In the genomic region with DNA sequence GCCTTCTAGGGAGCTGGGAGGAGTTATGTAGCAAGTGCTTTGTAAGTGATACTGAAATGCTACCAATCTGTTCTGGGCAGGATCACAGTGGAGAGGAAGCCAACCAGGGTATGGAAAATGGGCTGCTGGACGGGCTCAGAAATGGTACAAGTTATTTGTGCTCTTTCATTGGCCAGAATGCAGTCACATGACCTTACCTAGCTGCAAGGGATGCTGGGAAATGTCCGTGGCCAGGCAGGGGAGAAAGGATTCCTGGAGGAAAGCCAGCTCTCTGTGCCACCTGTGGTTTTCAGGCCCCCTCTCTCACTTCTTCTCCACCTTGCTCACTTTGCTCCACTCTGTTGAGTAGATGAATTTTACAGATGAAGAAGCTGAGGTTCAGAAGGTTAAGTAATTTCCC, we compare ENCODE assay signal across 1 cellular context.
TF ChIP-seq lines count a peak whose summit lies in the region.

No MANE protein-coding gene starts in this region.

TF ChIP-seq in K562, 482 proteins besides CTCF, POLR2A, EP300 and RAD21:
- TF ChIP-seq CBX5 (IDR thresholded peaks at IDR 0.05; ENCODE audit: borderline replicate concordance, low read depth) (0 out of 2 replicates have a peak, but pooled peaks have one; percentile 61), TRIM24 (IDR thresholded peaks at IDR 0.05) (peak; percentile 8 to 37; a peak in 1 of 4 replicates), CBFA2T2 (conservative IDR thresholded peaks at IDR 0.05) (0 out of 2 replicates have a peak, but pooled peaks have one; percentile 23), NFIC (IDR thresholded peaks at IDR 0.05) (peak; percentile 54), FOXJ2 (tag; IDR thresholded peaks at IDR 0.05) (no peak), RAD51 (IDR thresholded peaks at IDR 0.05; ENCODE audit: borderline replicate concordance, low read depth) (peak; percentile 75; the same call in 1 of the 2 replicates), PHF20 (IDR thresholded peaks at IDR 0.05; ENCODE audit: partially characterized antibody) (no peak), TRIM28 (IDR thresholded peaks at IDR 0.05) (0 out of 2 replicates have a peak, but pooled peaks have one; percentile 28), TEAD2 (tag; IDR thresholded peaks at IDR 0.05) (no peak), CBX3 (IDR thresholded peaks at IDR 0.05; ENCODE audit: borderline replicate concordance in 1 of 2, low read length in 2 of 2) (peak in 1 of 2 experiments; percentile 91; a peak in 2 of 3 replicates), TOE1 (IDR thresholded peaks at IDR 0.05; ENCODE audit: borderline replicate concordance) (peak; percentile 80), TOE1 (CRISPR knock-in tag; IDR thresholded peaks at IDR 0.05; ENCODE audit: borderline replicate concordance, low read depth) (no peak)
- TF ChIP-seq, protein P1, sequence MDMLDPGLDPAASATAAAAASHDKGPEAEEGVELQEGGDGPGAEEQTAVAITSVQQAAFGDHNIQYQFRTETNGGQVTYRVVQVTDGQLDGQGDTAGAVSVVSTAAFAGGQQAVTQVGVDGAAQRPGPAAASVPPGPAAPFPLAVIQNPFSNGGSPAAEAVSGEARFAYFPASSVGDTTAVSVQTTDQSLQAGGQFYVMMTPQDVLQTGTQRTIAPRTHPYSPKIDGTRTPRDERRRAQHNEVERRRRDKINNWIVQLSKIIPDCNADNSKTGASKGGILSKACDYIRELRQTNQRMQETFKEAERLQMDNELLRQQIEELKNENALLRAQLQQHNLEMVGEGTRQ (CRISPR knock-in tag; IDR thresholded peaks at IDR 0.05) = peak; percentile 81
- TF ChIP-seq, protein P2, sequence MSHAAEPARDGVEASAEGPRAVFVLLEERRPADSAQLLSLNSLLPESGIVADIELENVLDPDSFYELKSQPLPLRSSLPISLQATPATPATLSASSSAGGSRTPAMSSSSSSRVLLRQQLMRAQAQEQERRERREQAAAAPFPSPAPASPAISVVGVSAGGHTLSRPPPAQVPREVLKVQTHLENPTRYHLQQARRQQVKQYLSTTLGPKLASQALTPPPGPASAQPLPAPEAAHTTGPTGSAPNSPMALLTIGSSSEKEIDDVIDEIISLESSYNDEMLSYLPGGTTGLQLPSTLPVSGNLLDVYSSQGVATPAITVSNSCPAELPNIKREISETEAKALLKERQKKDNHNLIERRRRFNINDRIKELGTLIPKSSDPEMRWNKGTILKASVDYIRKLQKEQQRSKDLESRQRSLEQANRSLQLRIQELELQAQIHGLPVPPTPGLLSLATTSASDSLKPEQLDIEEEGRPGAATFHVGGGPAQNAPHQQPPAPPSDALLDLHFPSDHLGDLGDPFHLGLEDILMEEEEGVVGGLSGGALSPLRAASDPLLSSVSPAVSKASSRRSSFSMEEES (CRISPR knock-in tag; IDR thresholded peaks at IDR 0.05) = peak; percentile 76
- TF ChIP-seq, protein P3, sequence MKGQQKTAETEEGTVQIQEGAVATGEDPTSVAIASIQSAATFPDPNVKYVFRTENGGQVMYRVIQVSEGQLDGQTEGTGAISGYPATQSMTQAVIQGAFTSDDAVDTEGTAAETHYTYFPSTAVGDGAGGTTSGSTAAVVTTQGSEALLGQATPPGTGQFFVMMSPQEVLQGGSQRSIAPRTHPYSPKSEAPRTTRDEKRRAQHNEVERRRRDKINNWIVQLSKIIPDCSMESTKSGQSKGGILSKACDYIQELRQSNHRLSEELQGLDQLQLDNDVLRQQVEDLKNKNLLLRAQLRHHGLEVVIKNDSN (CRISPR knock-in tag; IDR thresholded peaks at IDR 0.05) = peak; percentile 92
